Comparison of ENCODE assay signal across 8 cellular contexts in the genomic region with DNA sequence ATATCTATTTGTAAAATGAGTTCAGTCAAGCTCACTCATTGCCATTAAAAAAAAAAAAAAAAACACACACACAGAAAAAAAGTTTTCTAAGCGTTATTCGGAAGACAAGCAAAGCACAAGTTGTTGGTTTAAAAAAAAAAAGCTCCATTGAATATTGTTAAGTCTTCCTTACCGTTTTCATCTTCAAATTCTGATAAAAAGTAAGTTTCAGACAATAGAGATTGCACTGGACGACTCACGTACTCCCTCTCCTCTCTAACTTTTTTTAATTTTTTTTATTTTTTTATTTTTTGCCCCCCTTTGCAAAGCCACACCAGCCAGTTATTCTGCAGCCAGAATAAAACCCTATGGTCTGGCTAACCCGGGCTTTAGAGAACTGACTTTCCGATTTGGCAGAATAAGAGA. TPM values are rescaled to one million over a fixed set of nuclear protein-coding genes. Genes with fewer than 3 reads are reported as not detected.
DNase-seq lines count a peak whose midpoint lies in the region; ATAC-seq and TF ChIP-seq lines count a peak whose summit lies in the region.

No MANE protein-coding gene starts in this region.

- peaks cover 16% of the 10 kb centered on the region; the same call in 1 of the 2 replicates for H3K27me3 ChIP-seq in iPS-20b (ENCODE audit: insufficient read depth, low read length)
- no peaks in the 10 kb centered on the region for H3K27me3 ChIP-seq in suprapubic skin

- H3K4me1 ChIP-seq in iPS-20b (ENCODE audit: insufficient read depth, low read length) (peaks cover 25% of the 10 kb centered on the region; the same call in 1 of the 2 replicates), suprapubic skin (peaks cover 29% of the 10 kb centered on the region)

- peak overlapping the region; percentile 79; the same call in 1 of the 2 replicates for H3K9ac ChIP-seq in iPS-20b (ENCODE audit: low read depth, low read length)

- H3K36me3 Mint-ChIP-seq in WTC11, result peaks cover 5% of the 10 kb centered on the region; the same call in 1 of the 2 replicates

- H3K9me3 Mint-ChIP-seq in WTC11, result no peaks in the 10 kb centered on the region

- H3K4me1 Mint-ChIP-seq in WTC11, result peaks cover 16% of the 10 kb centered on the region

- no peak for TF ChIP-seq EP300 in suprapubic skin (IDR thresholded peaks at IDR 0.05)

- CTCF ChIA-PET in WTC11 (lab: Charles Lee), result interaction anchor here (0.6 to 4.4 kb wide), 5 partner anchors 267 to 842 kb away, joined by 3 to 66 read pairs (median 3); no protein-coding TSS in a partner anchor

- no peak for TF ChIP-seq CTCF in WTC11 (IDR thresholded peaks at IDR 0.05)
- TF ChIP-seq CTCF in suprapubic skin (IDR thresholded peaks at IDR 0.05), result no peak

- ATAC-seq in HG02642 (IDR thresholded peaks at IDR 0.05; ENCODE audit: poor library complexity, unreplicated experiment) (peak; percentile 15), WTC11 (no peak; the same call in 1 of the 2 replicates), GM19452 (IDR thresholded peaks at IDR 0.05; ENCODE audit: unreplicated experiment) (no peak), GM21360 (IDR thresholded peaks at IDR 0.05; ENCODE audit: unreplicated experiment) (no peak)

- WGBS in suprapubic skin, result 0% methylated on average over 7 of the region's 7 CpGs

- no peak overlapping the region for H3K4me3 Mint-ChIP-seq in WTC11

- H3K27ac ChIP-seq in iPS-20b (ENCODE audit: low read length) (no peak overlapping the region), suprapubic skin (peak overlapping the region; percentile 80)

- H3K9me3 ChIP-seq in iPS-20b (ENCODE audit: insufficient read depth, low read depth, low read length), result no peaks in the 10 kb centered on the region
- H3K9me3 ChIP-seq in suprapubic skin, result no peaks in the 10 kb centered on the region

- no peaks in the 10 kb centered on the region for H3K27me3 Mint-ChIP-seq in WTC11 (ENCODE audit: low read depth)

- no peaks in the 10 kb centered on the region for H3K36me3 ChIP-seq in iPS-20b (ENCODE audit: insufficient read depth, low read depth, low read length)
- H3K36me3 ChIP-seq in suprapubic skin, result no peaks in the 10 kb centered on the region

- H3K4me3 ChIP-seq in iPS-20b (ENCODE audit: low read length) (peak overlapping the region; percentile 80), suprapubic skin (peak overlapping the region; percentile 58)

- TF ChIP-seq POLR2A in suprapubic skin (IDR thresholded peaks at IDR 0.05), result no peak

- DNase-seq in GM04504 (ENCODE audit: low read depth), result peak; percentile 2
- no peak for DNase-seq in WTC11 (ENCODE audit: low spot score)
- no peak for DNase-seq in suprapubic skin (ENCODE audit: low spot score in 2 of 2)
- DNase-seq in NCI-H2227 treated with DMSO at 0.1 percent for 48 hours (lab: John Stamatoyannopoulos, UW), result no peak

- POLR2A ChIA-PET in WTC11 (lab: Charles Lee), result interaction anchor here (0.6 to 1.8 kb wide), 2 partner anchors 330 to 378 kb away, joined by 3 to 5 read pairs; no protein-coding TSS in a partner anchor

- H3K27ac Mint-ChIP-seq in WTC11, result peak overlapping the region; percentile 98

TF ChIP-seq in WTC11, 78 proteins besides CTCF, POLR2A, EP300 and RAD21:
- no peak for TF ChIP-seq ELF4 (CRISPR knock-in tag; IDR thresholded peaks at IDR 0.05; ENCODE audit: low read depth)
- no peak for TF ChIP-seq CREM (CRISPR knock-in tag; IDR thresholded peaks at IDR 0.05)
- TF ChIP-seq, protein P1, sequence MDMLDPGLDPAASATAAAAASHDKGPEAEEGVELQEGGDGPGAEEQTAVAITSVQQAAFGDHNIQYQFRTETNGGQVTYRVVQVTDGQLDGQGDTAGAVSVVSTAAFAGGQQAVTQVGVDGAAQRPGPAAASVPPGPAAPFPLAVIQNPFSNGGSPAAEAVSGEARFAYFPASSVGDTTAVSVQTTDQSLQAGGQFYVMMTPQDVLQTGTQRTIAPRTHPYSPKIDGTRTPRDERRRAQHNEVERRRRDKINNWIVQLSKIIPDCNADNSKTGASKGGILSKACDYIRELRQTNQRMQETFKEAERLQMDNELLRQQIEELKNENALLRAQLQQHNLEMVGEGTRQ (CRISPR knock-in tag; IDR thresholded peaks at IDR 0.05), result no peak
- TF ChIP-seq FOXJ3 (CRISPR knock-in tag; IDR thresholded peaks at IDR 0.05; ENCODE audit: borderline replicate concordance), result no peak
- no peak for TF ChIP-seq HMGA2 (CRISPR knock-in tag; IDR thresholded peaks at IDR 0.05)
- TF ChIP-seq, protein P2, sequence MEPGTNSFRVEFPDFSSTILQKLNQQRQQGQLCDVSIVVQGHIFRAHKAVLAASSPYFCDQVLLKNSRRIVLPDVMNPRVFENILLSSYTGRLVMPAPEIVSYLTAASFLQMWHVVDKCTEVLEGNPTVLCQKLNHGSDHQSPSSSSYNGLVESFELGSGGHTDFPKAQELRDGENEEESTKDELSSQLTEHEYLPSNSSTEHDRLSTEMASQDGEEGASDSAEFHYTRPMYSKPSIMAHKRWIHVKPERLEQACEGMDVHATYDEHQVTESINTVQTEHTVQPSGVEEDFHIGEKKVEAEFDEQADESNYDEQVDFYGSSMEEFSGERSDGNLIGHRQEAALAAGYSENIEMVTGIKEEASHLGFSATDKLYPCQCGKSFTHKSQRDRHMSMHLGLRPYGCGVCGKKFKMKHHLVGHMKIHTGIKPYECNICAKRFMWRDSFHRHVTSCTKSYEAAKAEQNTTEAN (CRISPR knock-in tag; IDR thresholded peaks at IDR 0.05), result no peak
- TF ChIP-seq TP53 (CRISPR knock-in tag; IDR thresholded peaks at IDR 0.05), result no peak

RNA-seq across cellular contexts. Expression of a gene that starts 0.5 kb away (rescaled TPM):
- total RNA-seq in WTC11 (2021) (2.6 to 3.5 TPM (median 2.8 TPM) in 3 replicates), suprapubic skin (1 to 10 TPM in 3 of 4 donors, under 1 TPM in 1; 0.34 to 2.8 (median 2.0) TPM)
